8 cellular contexts compared by ENCODE assay signal in the genomic region with DNA sequence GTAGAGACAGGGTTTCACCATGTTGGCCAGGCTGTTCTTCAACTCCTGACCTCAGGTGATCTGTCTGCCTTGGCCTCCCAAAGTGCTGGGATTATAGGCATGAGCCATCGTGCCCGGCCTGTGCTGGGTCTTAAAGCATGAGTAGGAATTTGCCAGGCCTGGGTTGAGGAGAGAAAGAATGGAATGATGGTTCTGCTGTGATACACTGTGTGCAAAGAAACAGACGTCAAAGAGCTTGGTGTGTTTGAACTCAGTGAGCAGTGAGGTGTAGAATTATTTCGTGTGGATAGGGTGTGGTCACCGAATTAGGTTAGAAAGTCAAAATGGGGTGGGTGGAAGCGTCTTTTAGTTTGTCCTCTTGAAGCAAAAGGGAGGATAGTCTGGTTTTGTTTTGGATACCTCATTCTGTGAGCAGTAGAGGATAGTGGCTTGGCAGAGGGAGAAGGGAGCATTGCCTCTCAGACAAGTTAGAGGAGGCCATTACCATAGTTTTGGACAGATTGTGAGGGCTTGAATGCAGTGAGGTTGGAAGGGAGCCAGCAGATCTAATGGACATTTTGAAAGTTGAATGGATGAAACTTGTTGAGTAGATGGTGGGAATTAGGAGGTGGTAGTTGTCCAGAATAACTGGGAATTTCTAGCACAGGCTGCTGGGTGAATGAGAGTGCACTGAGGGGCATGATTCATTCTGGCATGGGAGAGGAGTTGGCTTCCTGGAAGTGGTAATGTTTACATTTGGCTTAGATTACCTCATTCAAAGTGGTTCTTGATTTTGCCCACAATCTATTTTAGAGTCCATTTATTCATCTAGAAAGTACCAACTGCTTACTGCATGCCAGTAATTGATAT. TPM values are rescaled to one million over a fixed set of nuclear protein-coding genes. Genes with fewer than 3 reads are reported as not detected.
DNase-seq lines count a peak whose midpoint lies in the region; ATAC-seq and TF ChIP-seq lines count a peak whose summit lies in the region.

No MANE protein-coding gene starts in this region.

- intact Hi-C loops in colonic mucosa (cut with DNase I): no loop called here

- H3K4me3 ChIP-seq in colonic mucosa (no peak overlapping the region), H7 (ENCODE audit: insufficient read depth, low read depth, low read length) (no peak overlapping the region)

- H3K27ac ChIP-seq in colonic mucosa: peak overlapping the region; percentile 10

- H3K27me3 ChIP-seq in colonic mucosa: no peaks in the 10 kb centered on the region
- no peaks in the 10 kb centered on the region for H3K27me3 ChIP-seq in H7 (ENCODE audit: control insufficient read depth, insufficient read depth, low read length)

- peaks cover 12% of the 10 kb centered on the region for H3K4me1 ChIP-seq in colonic mucosa

- no peak for TF ChIP-seq CTCF in colonic mucosa (IDR thresholded peaks at IDR 0.05)

- no peaks in the 10 kb centered on the region for H3K27me3 Mint-ChIP-seq in natural killer cell treated with Interleukin-12 subunit alpha and Interleukin-12 subunit beta and Interleukin-15 and Interleukin-18, amount 100 ng/mL, for 72 hours

- H3K9me3 Mint-ChIP-seq in natural killer cell treated with Interleukin-12 subunit alpha and Interleukin-12 subunit beta and Interleukin-15 and Interleukin-18, amount 100 ng/mL, for 72 hours: peaks cover 2% of the 10 kb centered on the region

- H3K27ac Mint-ChIP-seq in natural killer cell treated with Interleukin-12 subunit alpha and Interleukin-12 subunit beta and Interleukin-15 and Interleukin-18, amount 100 ng/mL, for 72 hours: peak overlapping the region; percentile 53 to 75

- in situ Hi-C loops in SK-MEL-5 (cut with HindIII; ENCODE audit: low pct_unique_long_range_greater_than_20kb, low sequenced_read_pairs): no loop called here

- no peak overlapping the region for H3K9ac ChIP-seq in colonic mucosa (ENCODE audit: low read depth in 2 of 2, low read length in 2 of 2)

- peaks cover 42 to 57% of the 10 kb centered on the region in 2 donors for H3K4me1 Mint-ChIP-seq in natural killer cell treated with Interleukin-12 subunit alpha and Interleukin-12 subunit beta and Interleukin-15 and Interleukin-18, amount 100 ng/mL, for 72 hours (ENCODE audit: low read depth in 2 of 2)

- peak; percentile 85 for DNase-seq in A172 (ENCODE audit: low spot score)
- peak; percentile 45 for DNase-seq in SK-MEL-5 (ENCODE audit: low read depth, low spot score)
- peak; percentile 34 for DNase-seq in colonic mucosa
- DNase-seq in natural killer cell treated with Interleukin-12 subunit alpha and Interleukin-12 subunit beta and Interleukin-15 and Interleukin-18, amount 100 ng/mL, for 72 hours (ENCODE audit: low spot score): no peak
- no peak for DNase-seq in cerebellar nuclear complex (lab: John Stamatoyannopoulos, UW)
- no peak for DNase-seq in H7

- H3K36me3 Mint-ChIP-seq in natural killer cell treated with Interleukin-12 subunit alpha and Interleukin-12 subunit beta and Interleukin-15 and Interleukin-18, amount 100 ng/mL, for 72 hours: peaks cover 7% of the 10 kb centered on the region

- H3K4me3 Mint-ChIP-seq in natural killer cell treated with Interleukin-12 subunit alpha and Interleukin-12 subunit beta and Interleukin-15 and Interleukin-18, amount 100 ng/mL, for 72 hours: peak overlapping the region; percentile 80

- ATAC-seq in GM18861 (IDR thresholded peaks at IDR 0.05; ENCODE audit: unreplicated experiment): peak; percentile 30
- peak; percentile 48 for ATAC-seq in HG03196 (IDR thresholded peaks at IDR 0.05; ENCODE audit: unreplicated experiment)
- peak; percentile 81 to 82 for ATAC-seq in natural killer cell treated with Interleukin-12 subunit alpha and Interleukin-12 subunit beta and Interleukin-15 and Interleukin-18, amount 100 ng/mL, for 72 hours

- no peaks in the 10 kb centered on the region for H3K9me3 ChIP-seq in colonic mucosa

- no peaks in the 10 kb centered on the region for H3K36me3 ChIP-seq in colonic mucosa
- no peaks in the 10 kb centered on the region for H3K36me3 ChIP-seq in H7 (replicated peaks; ENCODE audit: control insufficient read depth, insufficient read depth, low read length)

RNA-seq across cellular contexts. Expression of a gene that starts 27.2 kb away (rescaled TPM):
- total RNA-seq in A172 (2014; rRNA removed; shearing (Covaris generic)): 34.3 and 35.9 TPM in 2 replicates
- 36.0 and 49.1 TPM in 2 replicates for total RNA-seq in SK-MEL-5 (2014; rRNA removed; shearing (Covaris generic))
- polyA plus RNA-seq in SK-MEL-5 (2015; cell fraction: cytosol; rRNA removed): 21.3 and 34.1 TPM in 2 replicates
- polyA plus RNA-seq in SK-MEL-5 (2015; cell fraction: nucleus; rRNA removed): 29.1 and 46.0 TPM in 2 replicates
- 100 to 1,000 TPM in 1 of 2 donors, 10 to 100 TPM in 1; 87.3 to 106 TPM for total RNA-seq in colonic mucosa
- 100 to 1,000 TPM; 142 to 176 TPM for total RNA-seq in natural killer cell treated with Interleukin-12 subunit alpha and Interleukin-12 subunit beta and Interleukin-15 and Interleukin-18, amount 100 ng/mL, for 72 hours
- total RNA-seq in H7 (2014; rRNA removed; shearing (Covaris generic)): 26.2 and 32.7 TPM in 2 replicates

Comparison
In these comparisons a context has a peak if more than half of its experiments do, and no peak if none do; other contexts are left out.
1. DNase-seq: peak in A172 (single experiment), SK-MEL-5 (single experiment) and colonic mucosa (single experiment); none in natural killer cell treated with Interleukin-12 subunit alpha and Interleukin-12 subunit beta and Interleukin-15 and Interleukin-18, amount 100 ng/mL, for 72 hours (single experiment), cerebellar nuclear complex (0 of 2) and H7 (single experiment).
2. ATAC-seq: peak in every context shown above with its lines; median percentile 82 in natural killer cell treated with Interleukin-12 subunit alpha and Interleukin-12 subunit beta and Interleukin-15 and Interleukin-18, amount 100 ng/mL, for 72 hours; 48 in HG03196; 30 in GM18861.